ENCODE assay signal across 8 cellular contexts in genomic region chr4:9703391-9703790, GRCh38.
DNase-seq lines count a peak whose midpoint lies in the region; ATAC-seq and TF ChIP-seq lines count a peak whose summit lies in the region.

No MANE protein-coding gene starts in this region.

- peak; percentile 52 for ATAC-seq in left colon

- H3K4me3 ChIP-seq in MM.1S (ENCODE audit: low read length) (no peak overlapping the region), vagina (no peak overlapping the region)

- 0 out of 2 replicates have a peak, but pooled peaks cover 6% of the 10 kb centered on the region for H3F3A ChIP-seq in MM.1S (ENCODE audit: insufficient read depth, low read length)

- peak overlapping the region; percentile 47; the same call in 1 of the 2 replicates for H3K4me2 ChIP-seq in MM.1S (ENCODE audit: low read depth, low read length)

- H3K27me3 ChIP-seq in MM.1S (replicated peaks; ENCODE audit: insufficient read depth, low read length) (no peaks in the 10 kb centered on the region), vagina (no peaks in the 10 kb centered on the region)

- H2AFZ ChIP-seq in MM.1S (ENCODE audit: low read length): peak overlapping the region; percentile 83

- no peaks in the 10 kb centered on the region for H4K20me1 ChIP-seq in MM.1S (ENCODE audit: insufficient read depth, low read length)

- no peaks in the 10 kb centered on the region for H3K79me2 ChIP-seq in MM.1S (ENCODE audit: low read length)

- H3K9me3 ChIP-seq in MM.1S (replicated peaks; ENCODE audit: insufficient read depth, low read length): no peaks in the 10 kb centered on the region
- no peaks in the 10 kb centered on the region for H3K9me3 ChIP-seq in vagina

- DNase-seq in GM10266 (ENCODE audit: extremely low spot score) (peak; percentile 62), MM.1S (peak; percentile 85), SW 1271 (lab: John Stamatoyannopoulos, UW) (peak; percentile 11 to 58), astrocyte of the hippocampus (ENCODE audit: low read depth, low spot score) (peak; percentile 25), left colon (peak; percentile 62 to 76), SK-N-DZ (ENCODE audit: low spot score) (no peak), vagina (ENCODE audit: extremely low spot score in 2 of 2) (no peak)
- peak; percentile 30 to 70 (median 36) for DNase-seq in stimulated activated CD4-positive, alpha-beta T cell treated with anti-CD3 and anti-CD28 coated beads, TNF-alpha, amount 100 ng/mL, for 24 hours (ENCODE audit: low read depth in 3 of 3)

- H3K27ac ChIP-seq in MM.1S (ENCODE audit: low read length) (no peak overlapping the region; the same call in 1 of the 2 replicates), vagina (no peak overlapping the region)

- TF ChIP-seq POLR2A in vagina (IDR thresholded peaks at IDR 0.05): no peak

- no peaks in the 10 kb centered on the region for H3K9me2 ChIP-seq in MM.1S (replicated peaks; ENCODE audit: insufficient read depth, low read length)

- H3K36me3 ChIP-seq in MM.1S (replicated peaks; ENCODE audit: insufficient read depth, low read length): no peaks in the 10 kb centered on the region
- H3K36me3 ChIP-seq in vagina: no peaks in the 10 kb centered on the region

- peaks cover 8% of the 10 kb centered on the region; the same call in 1 of the 2 replicates for H3K4me1 ChIP-seq in MM.1S (ENCODE audit: low read length)
- no peaks in the 10 kb centered on the region for H3K4me1 ChIP-seq in vagina

- TF ChIP-seq CTCF in GM10266 (IDR thresholded peaks at IDR 0.05; ENCODE audit: control insufficient read depth, insufficient read depth, low read depth, missing control alignments): peak; percentile 83
- peak; percentile 79 for TF ChIP-seq CTCF in MM.1S (IDR thresholded peaks at IDR 0.05; ENCODE audit: low read length)
- TF ChIP-seq CTCF in vagina (IDR thresholded peaks at IDR 0.05): no peak

- no peak overlapping the region for H3K9ac ChIP-seq in MM.1S (ENCODE audit: low read length)

- intact Hi-C loops in left colon (cut with DNase I, micrococcal nuclease) (loop anchor here in 1 of 2 donors (10.0 kb wide), 1 partner anchor 301 kb away; no protein-coding TSS in a partner anchor), vagina (cut with DNase I) (no loop called here)

Comparison
In these comparisons a context has a peak if more than half of its experiments do, and no peak if none do; other contexts are left out.
1. DNase-seq: peak in GM10266 (single experiment), MM.1S (single experiment), SW 1271 (2 of 2), astrocyte of the hippocampus (single experiment), left colon (2 of 2) and stimulated activated CD4-positive, alpha-beta T cell treated with anti-CD3 and anti-CD28 coated beads, TNF-alpha, amount 100 ng/mL, for 24 hours (3 of 3); none in SK-N-DZ (single experiment) and vagina (0 of 2).
2. CTCF ChIP-seq: peak in GM10266 (single experiment) and MM.1S (single experiment); none in vagina (0 of 3).